In the genomic region with DNA sequence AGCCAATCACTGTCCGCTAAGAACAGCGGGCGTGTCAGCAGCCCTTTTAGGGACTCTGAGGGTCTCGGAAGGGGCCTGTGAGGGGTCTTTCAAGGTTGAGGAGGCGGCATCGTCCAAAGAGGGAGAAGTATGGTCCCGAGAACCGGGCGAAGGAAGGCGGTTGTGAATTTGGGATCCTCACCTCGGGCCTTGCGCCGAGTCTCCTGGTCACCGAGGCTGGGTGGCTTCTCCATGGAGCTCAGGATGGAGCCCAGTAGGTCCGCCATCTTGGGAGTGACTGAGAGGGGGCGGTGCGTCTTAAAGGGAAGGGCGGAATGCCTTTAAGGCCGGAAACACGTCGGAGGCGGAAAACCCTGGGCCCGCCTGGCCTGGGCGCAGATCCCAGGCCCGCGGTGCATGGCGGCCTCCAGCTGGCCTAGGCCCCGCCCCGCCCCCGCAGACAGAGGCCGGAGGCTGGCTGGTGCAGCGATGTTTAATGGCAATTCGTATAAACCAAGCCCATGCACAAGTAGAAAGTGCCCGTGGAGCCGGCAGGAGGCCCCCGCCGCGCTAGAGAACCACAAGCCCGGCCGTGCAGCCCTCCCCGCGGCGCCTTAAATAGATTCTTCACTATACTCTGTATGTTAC, we compare ENCODE assay signal across 8 cellular contexts. TPM values are rescaled to one million over a fixed set of nuclear protein-coding genes. Genes with fewer than 3 reads are reported as not detected.
DNase-seq lines count a peak whose midpoint lies in the region; ATAC-seq, FAIRE-seq and TF ChIP-seq lines count a peak whose summit lies in the region.

A gene with protein sequence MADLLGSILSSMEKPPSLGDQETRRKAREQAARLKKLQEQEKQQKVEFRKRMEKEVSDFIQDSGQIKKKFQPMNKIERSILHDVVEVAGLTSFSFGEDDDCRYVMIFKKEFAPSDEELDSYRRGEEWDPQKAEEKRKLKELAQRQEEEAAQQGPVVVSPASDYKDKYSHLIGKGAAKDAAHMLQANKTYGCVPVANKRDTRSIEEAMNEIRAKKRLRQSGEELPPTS (minus strand): TSS at position 279 of the 627 bp plus-strand sequence. CDS start 13 bp downstream, at position 266.

- H3K9me3 ChIP-seq in Caco-2 (no peaks in the 10 kb centered on the region), NT2/D1 (ENCODE audit: insufficient read depth, low read length) (no peaks in the 10 kb centered on the region), endocrine pancreas (ENCODE audit: control insufficient read depth, low read length) (no peaks in the 10 kb centered on the region), mesodermal cell (ENCODE audit: control insufficient read depth, low read length) (peaks cover 4% of the 10 kb centered on the region)

- H3K4me1 ChIP-seq in Caco-2 (peaks cover 4% of the 10 kb centered on the region; the same call in 1 of the 2 replicates), NT2/D1 (ENCODE audit: insufficient read depth, insufficient read length) (peaks cover 9% of the 10 kb centered on the region), endocrine pancreas (ENCODE audit: control insufficient read depth, insufficient read depth, low read length) (no peaks in the 10 kb centered on the region), mesodermal cell (ENCODE audit: control insufficient read depth, insufficient read depth, low read length, poor library complexity, severe bottlenecking) (peaks cover 10% of the 10 kb centered on the region)

- no peaks in the 10 kb centered on the region for H3K4me1 Mint-ChIP-seq in Caco-2 (ENCODE audit: low read depth, unreplicated experiment)
- H3K4me1 Mint-ChIP-seq in activated CD8-positive, alpha-beta memory T cell treated with anti-CD3 and anti-CD28 coated beads, Interleukin-2, amount 10 ng/mL, durations not matched to agents 7 days and 5 days: peaks cover 36% of the 10 kb centered on the region

- H3K27me3 ChIP-seq in Caco-2 (replicated peaks; ENCODE audit: control insufficient read depth, insufficient read depth, low read length): no peaks in the 10 kb centered on the region
- H3K27me3 ChIP-seq in NT2/D1 (ENCODE audit: insufficient read depth, insufficient read length): no peaks in the 10 kb centered on the region
- no peaks in the 10 kb centered on the region for H3K27me3 ChIP-seq in endocrine pancreas (ENCODE audit: control insufficient read depth, insufficient read depth, low read length)

- peak within 1 kb of the TSS; percentile 95 for H3K9ac ChIP-seq in NT2/D1 (ENCODE audit: insufficient read length, low read depth)
- H3K9ac ChIP-seq in endocrine pancreas (ENCODE audit: control insufficient read depth, insufficient read depth, low read length): peak within 1 kb of the TSS; percentile 89

- DNase-seq in Caco-2 (peak; percentile 85 to 90), HTR-8/SVneo (ENCODE audit: insufficient read length, low spot score) (peak; percentile 93), NT2/D1 (ENCODE audit: low read depth, low spot score) (peak; percentile 91)
- DNase-seq in activated CD8-positive, alpha-beta memory T cell treated with anti-CD3 and anti-CD28 coated beads, Interleukin-2, amount 10 ng/mL, durations not matched to agents 7 days and 5 days: peak; percentile 96
- peak; percentile 79 for DNase-seq in stimulated activated CD8-positive, alpha-beta memory T cell treated with anti-CD3 and anti-CD28 coated beads, Interleukin-15, amount 100 ng/mL, for 24 hours (ENCODE audit: low read depth)

- H3K4me3 Mint-ChIP-seq in Caco-2 (ENCODE audit: unreplicated experiment): no peak within 1 kb of the TSS
- no peak within 1 kb of the TSS for H3K4me3 Mint-ChIP-seq in activated CD8-positive, alpha-beta memory T cell treated with anti-CD3 and anti-CD28 coated beads, Interleukin-2, amount 10 ng/mL, durations not matched to agents 7 days and 5 days

- H3K36me3 Mint-ChIP-seq in Caco-2 (ENCODE audit: insufficient read depth, unreplicated experiment): peaks cover 22% of the 10 kb centered on the region
- H3K36me3 Mint-ChIP-seq in activated CD8-positive, alpha-beta memory T cell treated with anti-CD3 and anti-CD28 coated beads, Interleukin-2, amount 10 ng/mL, durations not matched to agents 7 days and 5 days: peaks cover 38% of the 10 kb centered on the region

- no peaks in the 10 kb centered on the region for H3K27me3 Mint-ChIP-seq in Caco-2 (ENCODE audit: insufficient read depth, unreplicated experiment)
- H3K27me3 Mint-ChIP-seq in activated CD8-positive, alpha-beta memory T cell treated with anti-CD3 and anti-CD28 coated beads, Interleukin-2, amount 10 ng/mL, durations not matched to agents 7 days and 5 days: no peaks in the 10 kb centered on the region

- ATAC-seq in GM21381 (IDR thresholded peaks at IDR 0.05; ENCODE audit: unreplicated experiment): peak; percentile 61
- ATAC-seq in activated CD8-positive, alpha-beta memory T cell treated with anti-CD3 and anti-CD28 coated beads, Interleukin-2, amount 10 ng/mL, durations not matched to agents 7 days and 5 days: peak; percentile 73

- H3K4me3 ChIP-seq in Caco-2 (ENCODE audit: low read depth, low read length): peak within 1 kb of the TSS; percentile 68
- H3K4me3 ChIP-seq in NT2/D1 (ENCODE audit: insufficient read length, low read depth): peak within 1 kb of the TSS; percentile 91
- H3K4me3 ChIP-seq in endocrine pancreas (ENCODE audit: control insufficient read depth, insufficient read depth, low read length): peak within 1 kb of the TSS; percentile 70
- peak within 1 kb of the TSS; percentile 81 for H3K4me3 ChIP-seq in mesodermal cell (ENCODE audit: extremely low read depth, insufficient read depth, low read length, poor library complexity, severe bottlenecking)

- WGBS in mesodermal cell (ENCODE audit: insufficient coverage in 2 of 2), 2 experiments: 0% methylated on average over 34 to 37 of the region's 43 CpGs

- H3K27ac Mint-ChIP-seq in Caco-2 (ENCODE audit: unreplicated experiment): no peak within 1 kb of the TSS
- no peak within 1 kb of the TSS for H3K27ac Mint-ChIP-seq in activated CD8-positive, alpha-beta memory T cell treated with anti-CD3 and anti-CD28 coated beads, Interleukin-2, amount 10 ng/mL, durations not matched to agents 7 days and 5 days

- H3K27ac ChIP-seq in mesodermal cell (ENCODE audit: low read depth, low read length, severe bottlenecking): peak within 1 kb of the TSS; percentile 97

- CTCF ChIA-PET in Caco-2 (lab: Charles Lee): interaction anchor here (0.6 to 2.0 kb wide), 9 partner anchors 16 to 258 kb away, joined by 3 to 13 read pairs (median 5); partner anchors contain the start of genes CAMTA2, RNF167 and SLC25A11
- CTCF ChIA-PET in activated CD8-positive, alpha-beta memory T cell treated with anti-CD3 and anti-CD28 coated beads, Interleukin-2, amount 10 ng/mL, durations not matched to agents 7 days and 5 days (lab: Charles Lee): interaction anchor here (1.0 to 6.3 kb wide), 14 partner anchors 10 to 401 kb away, joined by 3 to 39 read pairs (median 8); partner anchors contain the start of genes CAMTA2, ENO3, PFN1 and RNF167

- no peak for FAIRE-seq in HTR-8/SVneo (lab: Jason Lieb, UNC)

- intact Hi-C loops in Caco-2 (cut with micrococcal nuclease; ENCODE audit: unreplicated experiment): loop anchor here (1.0 to 2.0 kb wide), 2 partner anchors 18 to 27 kb away; partner anchors contain the start of genes RNF167 and SLC25A11

- POLR2A ChIA-PET in Caco-2 (lab: Charles Lee): interaction anchor here (0.9 to 3.0 kb wide), 8 partner anchors 16 to 143 kb away, joined by 3 to 54 read pairs (median 12); partner anchors contain the start of genes ENO3, INCA1, KIF1C and PFN1

- H3K36me3 ChIP-seq in Caco-2 (ENCODE audit: control insufficient read depth, insufficient read depth, low read length): no peaks in the 10 kb centered on the region
- H3K36me3 ChIP-seq in NT2/D1 (ENCODE audit: insufficient read depth, insufficient read length, low read length): peaks cover 38% of the 10 kb centered on the region
- H3K36me3 ChIP-seq in endocrine pancreas (ENCODE audit: control insufficient read depth, insufficient read depth, low read length): no peaks in the 10 kb centered on the region
- H3K36me3 ChIP-seq in mesodermal cell (ENCODE audit: control insufficient read depth, insufficient read depth, low read length): peaks cover 56% of the 10 kb centered on the region

- BruUV-seq in Caco-2 (replicated peaks; lab: Mats Ljungman, UMichigan): no TSS peak

- H3K9me3 Mint-ChIP-seq in Caco-2 (ENCODE audit: unreplicated experiment): no peaks in the 10 kb centered on the region
- no peaks in the 10 kb centered on the region for H3K9me3 Mint-ChIP-seq in activated CD8-positive, alpha-beta memory T cell treated with anti-CD3 and anti-CD28 coated beads, Interleukin-2, amount 10 ng/mL, durations not matched to agents 7 days and 5 days (ENCODE audit: low read depth)

- TF ChIP-seq CTCF in Caco-2 (IDR thresholded peaks at IDR 0.05; ENCODE audit: insufficient read depth in 1 of 2, low read depth in 1 of 2, low read length in 1 of 2, severe bottlenecking in 1 of 2, unreplicated experiment in 1 of 2): no peak

RNA-seq across cellular contexts. Expression of the gene that starts here (rescaled TPM):
- 20.5 and 23.1 TPM in 2 replicates for total RNA-seq in Caco-2 (2022)
- total RNA-seq in activated CD8-positive, alpha-beta memory T cell treated with anti-CD3 and anti-CD28 coated beads, Interleukin-2, amount 10 ng/mL, durations not matched to agents 7 days and 5 days: 10 to 100 TPM; 60.5 to 70.1 TPM
- 90.5 TPM for polyA plus RNA-seq in mesodermal cell (2013, experiment 1 of 2)
- polyA plus RNA-seq in mesodermal cell (2013, experiment 2 of 2): 85.5 TPM

Comparison
In these comparisons a context has a peak if more than half of its experiments do, and no peak if none do; other contexts are left out.
1. Peak in every context shown above with its lines: DNase-seq, ATAC-seq, H3K4me3 ChIP-seq and H3K27ac ChIP-seq.